ENCODE assay signal across 8 cellular contexts in genomic region chr2:85594715-85595377, GRCh38. TPM values are rescaled to one million over a fixed set of nuclear protein-coding genes. Genes with fewer than 3 reads are reported as not detected.
DNase-seq lines count a peak whose midpoint lies in the region; ATAC-seq and TF ChIP-seq lines count a peak whose summit lies in the region.

No MANE protein-coding gene starts in this region.

- POLR2A ChIA-PET in HEK293 (lab: Yijun Ruan, JAX) (interaction anchor here (0.6 to 4.1 kb wide), 23 partner anchors 7 to 240 kb away, joined by 3 to 43 read pairs (median 5); partner anchors contain the start of genes C2orf68, ELMOD3, GGCX and MAT2A), PC-3 (lab: Charles Lee; ENCODE audit: unreplicated experiment) (interaction anchor here (0.6 to 1.6 kb wide), 5 partner anchors 17 to 1014 kb away, joined by 3 to 5 read pairs (median 4); partner anchors contain the start of genes C2orf68 and MAT2A), GM10248 (lab: Yijun Ruan, JAX) (interaction anchor here (0.6 to 1.6 kb wide), 11 partner anchors 9 to 423 kb away, joined by 3 to 9 read pairs (median 4); partner anchors contain the start of genes C2orf68, GGCX and MAT2A)

- DNase-seq in PC-3 = no peak
- no peak for DNase-seq in esophagus squamous epithelium (lab: John Stamatoyannopoulos, UW)
- DNase-seq in retinal pigment epithelial cell (ENCODE audit: low read depth) = no peak
- DNase-seq in DMS114 treated with DMSO at 0.1 percent for 48 hours (lab: John Stamatoyannopoulos, UW; ENCODE audit: unreplicated experiment) = no peak
- DNase-seq in GM10248 (ENCODE audit: extremely low spot score) = no peak
- no peak for DNase-seq in SW480 (ENCODE audit: low spot score)

- H3K27me3 ChIP-seq in PC-3 (ENCODE audit: low read length) = no peaks in the 10 kb centered on the region
- H3K27me3 ChIP-seq in esophagus squamous epithelium = no peaks in the 10 kb centered on the region

- peak overlapping the region; percentile 79 for H3K9ac ChIP-seq in PC-3 (ENCODE audit: low read length)

- TF ChIP-seq CTCF in HEK293 (tag by site-specific recombination; IDR thresholded peaks at IDR 0.05) (no peak), PC-3 (conservative IDR thresholded peaks at IDR 0.05; ENCODE audit: low read depth, low read length) (no peak), esophagus squamous epithelium (IDR thresholded peaks at IDR 0.05) (no peak), retinal pigment epithelial cell (conservative IDR thresholded peaks at IDR 0.05; ENCODE audit: low read depth, low read length) (no peak), GM10248 (IDR thresholded peaks at IDR 0.05; ENCODE audit: control extremely low read depth, extremely low read depth, low read depth, missing control alignments) (no peak)

- H3K4me2 ChIP-seq in PC-3 (ENCODE audit: low read length) = peak overlapping the region; percentile 91

- peak overlapping the region; percentile 75 for H2AFZ ChIP-seq in PC-3 (ENCODE audit: low read length)

- H3K27ac ChIP-seq in HEK293 (ENCODE audit: extremely low read depth, low read depth, low read length) (peak overlapping the region; percentile 77), PC-3 (ENCODE audit: low read length) (peak overlapping the region; percentile 69), esophagus squamous epithelium (peak overlapping the region; percentile 92 to 95 (median 94))

- TSS peak; percentile 85 for BruUV-seq in PC-3 (replicated peaks; lab: Mats Ljungman, UMichigan)

- peak; percentile 48 for ATAC-seq in GM18517 (IDR thresholded peaks at IDR 0.05; ENCODE audit: unreplicated experiment)
- peak; percentile 47 for ATAC-seq in PC-3

- 25 to 26% methylated on average over 8 to 11 of the region's 23 CpGs for WGBS in esophagus squamous epithelium, 2 donors

- no peaks in the 10 kb centered on the region for H4K20me1 ChIP-seq in PC-3 (ENCODE audit: low read length)

- peaks cover 20% of the 10 kb centered on the region for H3K79me2 ChIP-seq in PC-3 (ENCODE audit: low read length)

- no peaks in the 10 kb centered on the region for H3K9me3 ChIP-seq in HEK293 (ENCODE audit: control insufficient read depth, insufficient read depth, low read depth, low read length)
- no peaks in the 10 kb centered on the region for H3K9me3 ChIP-seq in PC-3 (ENCODE audit: low read length)
- H3K9me3 ChIP-seq in esophagus squamous epithelium = no peaks in the 10 kb centered on the region

- intact Hi-C loops in PC-3 (cut with micrococcal nuclease) = loop anchor here (2.0 kb wide), 1 partner anchor 174 kb away; no protein-coding TSS in a partner anchor
- intact Hi-C loops in esophagus squamous epithelium (cut with DNase I) = no loop called here

- H3K9me2 ChIP-seq in PC-3 (replicated peaks; ENCODE audit: low read length) = no peaks in the 10 kb centered on the region

- TF ChIP-seq POLR2A in esophagus squamous epithelium (IDR thresholded peaks at IDR 0.05) = no peak

- no peaks in the 10 kb centered on the region for H3F3A ChIP-seq in PC-3 (ENCODE audit: low read length, unreplicated experiment)

- peak overlapping the region; percentile 79 for H3K4me3 ChIP-seq in HEK293 (ENCODE audit: low read depth, low read length)
- H3K4me3 ChIP-seq in PC-3 (ENCODE audit: low read length) = peak overlapping the region; percentile 85
- H3K4me3 ChIP-seq in esophagus squamous epithelium = peak overlapping the region; percentile 82 to 95 (median 90)
- H3K4me3 ChIP-seq in retinal pigment epithelial cell (ENCODE audit: low read length) = peak overlapping the region; percentile 97

- 0 out of 2 replicates have a peak, but pooled peaks cover 3% of the 10 kb centered on the region for H3K4me1 ChIP-seq in HEK293 (ENCODE audit: control insufficient read depth, insufficient read depth, low read length)
- peaks cover 24% of the 10 kb centered on the region for H3K4me1 ChIP-seq in PC-3 (ENCODE audit: insufficient read depth, low read length)
- peaks cover 37 to 70% (median 38%) of the 10 kb centered on the region in 3 donors for H3K4me1 ChIP-seq in esophagus squamous epithelium

- CTCF ChIA-PET in HEK293 (lab: Yijun Ruan, JAX) (interaction anchor here (0.6 to 1.9 kb wide), 5 partner anchors 10 to 175 kb away, joined by 3 to 5 read pairs (median 3); partner anchors contain the start of gene VAMP8), PC-3 (lab: Charles Lee) (interaction anchor here (0.6 kb wide), 1 partner anchor 54 kb away, joined by 4 read pairs; no protein-coding TSS in a partner anchor), GM10248 (lab: Yijun Ruan, JAX) (interaction anchor here (1.0 to 2.2 kb wide), 4 partner anchors 10 to 43 kb away, joined by 3 to 10 read pairs (median 6); partner anchors contain the start of gene VAMP5)

- H3K36me3 ChIP-seq in HEK293 (ENCODE audit: control insufficient read depth in 2 of 2, insufficient read depth in 1 of 2, low read length in 2 of 2) (peaks cover 7 to 32% of the 10 kb centered on the region in 2 experiments; a peak in 2 of 3 replicates), PC-3 (ENCODE audit: low read depth, low read length) (peaks cover 13% of the 10 kb centered on the region; the same call in 1 of the 2 replicates), esophagus squamous epithelium (peaks cover 8 to 35% (median 12%) of the 10 kb centered on the region in 3 donors)

TF ChIP-seq in HEK293, 187 proteins besides CTCF, POLR2A, EP300 and RAD21 (continues in another document):
- TF ChIP-seq KLF16 (tag by site-specific recombination; IDR thresholded peaks at IDR 0.05) (0 out of 2 replicates have a peak, but pooled peaks have one; percentile 34), ZNF394 (tag by site-specific recombination; IDR thresholded peaks at IDR 0.05; ENCODE audit: borderline replicate concordance) (0 out of 2 replicates have a peak, but pooled peaks have one; percentile 26), SALL2 (tag by site-specific recombination; IDR thresholded peaks at IDR 0.05; ENCODE audit: borderline replicate concordance) (no peak), ZBTB26 (tag by site-specific recombination; optimal IDR thresholded peaks at IDR 0.05) (peak; percentile 19), ZNF335 (tag by site-specific recombination; conservative IDR thresholded peaks at IDR 0.05) (peak; percentile 55; the same call in 1 of the 2 replicates), ZNF529 (tag by site-specific recombination; IDR thresholded peaks at IDR 0.05; ENCODE audit: insufficient replicate concordance) (no peak), ZNF660 (tag by site-specific recombination; IDR thresholded peaks at IDR 0.05) (peak; percentile 38; the same call in 1 of the 2 replicates), ZFP37 (tag by site-specific recombination; IDR thresholded peaks at IDR 0.05) (0 out of 2 replicates have a peak, but pooled peaks have one; percentile 32)
- TF ChIP-seq, protein P1, sequence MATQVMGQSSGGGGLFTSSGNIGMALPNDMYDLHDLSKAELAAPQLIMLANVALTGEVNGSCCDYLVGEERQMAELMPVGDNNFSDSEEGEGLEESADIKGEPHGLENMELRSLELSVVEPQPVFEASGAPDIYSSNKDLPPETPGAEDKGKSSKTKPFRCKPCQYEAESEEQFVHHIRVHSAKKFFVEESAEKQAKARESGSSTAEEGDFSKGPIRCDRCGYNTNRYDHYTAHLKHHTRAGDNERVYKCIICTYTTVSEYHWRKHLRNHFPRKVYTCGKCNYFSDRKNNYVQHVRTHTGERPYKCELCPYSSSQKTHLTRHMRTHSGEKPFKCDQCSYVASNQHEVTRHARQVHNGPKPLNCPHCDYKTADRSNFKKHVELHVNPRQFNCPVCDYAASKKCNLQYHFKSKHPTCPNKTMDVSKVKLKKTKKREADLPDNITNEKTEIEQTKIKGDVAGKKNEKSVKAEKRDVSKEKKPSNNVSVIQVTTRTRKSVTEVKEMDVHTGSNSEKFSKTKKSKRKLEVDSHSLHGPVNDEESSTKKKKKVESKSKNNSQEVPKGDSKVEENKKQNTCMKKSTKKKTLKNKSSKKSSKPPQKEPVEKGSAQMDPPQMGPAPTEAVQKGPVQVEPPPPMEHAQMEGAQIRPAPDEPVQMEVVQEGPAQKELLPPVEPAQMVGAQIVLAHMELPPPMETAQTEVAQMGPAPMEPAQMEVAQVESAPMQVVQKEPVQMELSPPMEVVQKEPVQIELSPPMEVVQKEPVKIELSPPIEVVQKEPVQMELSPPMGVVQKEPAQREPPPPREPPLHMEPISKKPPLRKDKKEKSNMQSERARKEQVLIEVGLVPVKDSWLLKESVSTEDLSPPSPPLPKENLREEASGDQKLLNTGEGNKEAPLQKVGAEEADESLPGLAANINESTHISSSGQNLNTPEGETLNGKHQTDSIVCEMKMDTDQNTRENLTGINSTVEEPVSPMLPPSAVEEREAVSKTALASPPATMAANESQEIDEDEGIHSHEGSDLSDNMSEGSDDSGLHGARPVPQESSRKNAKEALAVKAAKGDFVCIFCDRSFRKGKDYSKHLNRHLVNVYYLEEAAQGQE (tag by site-specific recombination; IDR thresholded peaks at IDR 0.05) = peak; percentile 14; the same call in 1 of the 2 replicates

RNA-seq across cellular contexts. Expression of gene RNF181, which starts 0.7 kb away (rescaled TPM):
- total RNA-seq in PC-3 (2014; rRNA removed) (170 and 225 TPM in 2 replicates), esophagus squamous epithelium (100 to 1,000 TPM in 3 of 4 donors, 10 to 100 TPM in 1; 88.3 to 128 (median 115) TPM)

RNA-seq across cellular contexts. Expression of gene TMEM150A, which starts 7.7 kb away (rescaled TPM):
- total RNA-seq in PC-3 (2014; rRNA removed) (3.9 and 4.9 TPM in 2 replicates), esophagus squamous epithelium (10 to 100 TPM in 1 of 4 donors, 1 to 10 TPM in 3; 6.3 to 15.8 (median 7.4) TPM)

RNA-seq across cellular contexts. Expression of gene VAMP5, which starts 10.6 kb away (rescaled TPM):
- total RNA-seq in PC-3 (2014; rRNA removed) (0.40 TPM in 1 of 2 replicates, not detected in the other), esophagus squamous epithelium (10 to 100 TPM in 3 of 4 donors, 1 to 10 TPM in 1; 6.1 to 45.6 (median 17.0) TPM)

RNA-seq across cellular contexts. Expression of gene C2orf68, which starts 17.0 kb away (rescaled TPM):
- total RNA-seq in PC-3 (2014; rRNA removed) (26.6 and 27.6 TPM in 2 replicates), esophagus squamous epithelium (10 to 100 TPM in 3 of 4 donors, 1 to 10 TPM in 1; 9.4 to 17.1 (median 14.7) TPM)

RNA-seq across cellular contexts. Expression of gene VAMP8, which starts 17.5 kb away (rescaled TPM):
- total RNA-seq in PC-3 (2014; rRNA removed) (141 and 142 TPM in 2 replicates), esophagus squamous epithelium (100 to 1,000 TPM in 1 of 4 donors, 10 to 100 TPM in 3; 78.8 to 144 (median 93.8) TPM)
